Comparison of ENCODE assay signal across 26 cellular contexts in genomic region chr3:126991366-126992200, GRCh38.
"Had no signal": no experiment of that assay in that cellular context is flagged by ENCODE, and none has a peak within 500 bp of the region (broad histone marks: within the 10 kb centered on the region; RNA-seq: fewer than 3 reads in every experiment).

No MANE protein-coding gene starts in this region.

- H3K36me3 ChIP-seq: neutrophil had no signal

- H3K27me3 Mint-ChIP-seq: activated CD4-positive, alpha-beta T cell treated with anti-CD3 and anti-CD28 coated beads, Interleukin-2, amount 10 ng/mL, durations not matched to agents 7 days and 5 days; activated CD8-positive, alpha-beta memory T cell treated with anti-CD3 and anti-CD28 coated beads, Interleukin-2, amount 10 ng/mL, durations not matched to agents 7 days and 5 days; activated CD8-positive, alpha-beta T cell treated with anti-CD3 and anti-CD28 coated beads for 36 hours; activated naive CD4-positive, alpha-beta T cell treated with anti-CD3 and anti-CD28 coated beads, Interleukin-2, amount 50 U/mL, for 24 hours; brain; natural killer cell treated with Interleukin-12 subunit alpha and Interleukin-12 subunit beta and Interleukin-15 and Interleukin-18, amount 100 ng/mL, for 72 hours had no signal

- H3K27me3 ChIP-seq: foreskin keratinocyte, hepatocyte, left lung, pancreas, thyroid gland had no signal

- H3K27ac ChIP-seq: foreskin keratinocyte, hepatocyte, left lung, neutrophil, pancreas, thyroid gland had no signal

- H3K4me3 ChIP-seq: hepatocyte, left lung, pancreas, smooth muscle cell, thyroid gland had no signal

- H3K9me3 ChIP-seq: left lung, neutrophil, pancreas, thyroid gland had no signal

- DNase-seq: activated CD4-positive, alpha-beta T cell treated with anti-CD3 and anti-CD28 coated beads, Interleukin-2, amount 10 ng/mL, durations not matched to agents 7 days and 5 days; activated CD4-positive, CD25-positive, alpha-beta regulatory T cell treated with anti-CD3 and anti-CD28 coated beads, Interleukin-2, amount 50 U/mL, for 72 hours; activated CD8-positive, alpha-beta memory T cell treated with anti-CD3 and anti-CD28 coated beads, Interleukin-2, amount 10 ng/mL, durations not matched to agents 7 days and 5 days; activated CD8-positive, alpha-beta T cell treated with anti-CD3 and anti-CD28 coated beads for 36 hours; activated gamma-delta T cell; anterior cingulate cortex; central memory CD4-positive, alpha-beta T cell; dermis blood vessel endothelial cell; effector CD8-positive, alpha-beta T cell; foreskin keratinocyte; immature natural killer cell; mammary epithelial cell; midbrain; stimulated activated CD4-positive, alpha-beta T cell treated with anti-CD3 and anti-CD28 coated beads, Interleukin-15, amount 100 ng/mL, for 24 hours; stimulated activated naive CD4-positive, alpha-beta T cell treated with Interleukin-2 at 50 U/mL for 16 hours; thyroid gland had no signal

- ATAC-seq: activated CD8-positive, alpha-beta memory T cell treated with anti-CD3 and anti-CD28 coated beads, Interleukin-2, amount 10 ng/mL, durations not matched to agents 7 days and 5 days; activated CD8-positive, alpha-beta T cell treated with anti-CD3 and anti-CD28 coated beads for 36 hours; foreskin keratinocyte; left lung; pancreas; sciatic nerve had no signal

- H3K4me1 ChIP-seq: foreskin keratinocyte, pancreas had no signal

- FAIRE-seq: pancreas had no signal

- H3K27ac Mint-ChIP-seq: activated CD8-positive, alpha-beta memory T cell treated with anti-CD3 and anti-CD28 coated beads, Interleukin-2, amount 10 ng/mL, durations not matched to agents 7 days and 5 days; activated CD8-positive, alpha-beta T cell treated with anti-CD3 and anti-CD28 coated beads for 36 hours; activated naive CD4-positive, alpha-beta T cell treated with anti-CD3 and anti-CD28 coated beads, Interleukin-2, amount 50 U/mL, for 24 hours; activated T-helper 1 cell treated with anti-CD3 and anti-CD28 coated beads, Interleukin-12 subunit alpha, Interleukin-12 subunit beta, Interleukin-2, Interleukin-4 antibody, amounts not matched to agents 30 ng/mL and 10 ng/mL and 1 ng/mL, durations not matched to agents 14 hours and 24 hours and 36 hours; immature natural killer cell; natural killer cell treated with Interleukin-12 subunit alpha and Interleukin-12 subunit beta and Interleukin-15 and Interleukin-18, amount 100 ng/mL, for 72 hours had no signal

- H3K4me3 Mint-ChIP-seq: activated CD4-positive, alpha-beta T cell treated with anti-CD3 and anti-CD28 coated beads, Interleukin-2, amount 10 ng/mL, durations not matched to agents 7 days and 5 days; activated CD8-positive, alpha-beta memory T cell treated with anti-CD3 and anti-CD28 coated beads, Interleukin-2, amount 10 ng/mL, durations not matched to agents 7 days and 5 days; activated CD8-positive, alpha-beta T cell treated with anti-CD3 and anti-CD28 coated beads for 36 hours; activated naive CD4-positive, alpha-beta T cell treated with anti-CD3 and anti-CD28 coated beads, Interleukin-2, amount 50 U/mL, for 24 hours; activated T-helper 1 cell treated with anti-CD3 and anti-CD28 coated beads, Interleukin-12 subunit alpha, Interleukin-12 subunit beta, Interleukin-2, Interleukin-4 antibody, amounts not matched to agents 30 ng/mL and 10 ng/mL and 1 ng/mL, durations not matched to agents 14 hours and 24 hours and 36 hours; immature natural killer cell; natural killer cell treated with Interleukin-12 subunit alpha and Interleukin-12 subunit beta and Interleukin-15 and Interleukin-18, amount 100 ng/mL, for 72 hours had no signal

- H3K36me3 Mint-ChIP-seq: activated CD8-positive, alpha-beta memory T cell treated with anti-CD3 and anti-CD28 coated beads, Interleukin-2, amount 10 ng/mL, durations not matched to agents 7 days and 5 days; activated naive CD4-positive, alpha-beta T cell treated with anti-CD3 and anti-CD28 coated beads, Interleukin-2, amount 50 U/mL, for 24 hours; immature natural killer cell; natural killer cell treated with Interleukin-12 subunit alpha and Interleukin-12 subunit beta and Interleukin-15 and Interleukin-18, amount 100 ng/mL, for 72 hours had no signal

- H3K9me3 Mint-ChIP-seq: activated CD4-positive, alpha-beta T cell treated with anti-CD3 and anti-CD28 coated beads, Interleukin-2, amount 10 ng/mL, durations not matched to agents 7 days and 5 days; activated CD8-positive, alpha-beta T cell treated with anti-CD3 and anti-CD28 coated beads for 36 hours; activated naive CD4-positive, alpha-beta T cell treated with anti-CD3 and anti-CD28 coated beads, Interleukin-2, amount 50 U/mL, for 24 hours; activated T-helper 1 cell treated with anti-CD3 and anti-CD28 coated beads, Interleukin-12 subunit alpha, Interleukin-12 subunit beta, Interleukin-2, Interleukin-4 antibody, amounts not matched to agents 30 ng/mL and 10 ng/mL and 1 ng/mL, durations not matched to agents 14 hours and 24 hours and 36 hours; brain; immature natural killer cell; natural killer cell treated with Interleukin-12 subunit alpha and Interleukin-12 subunit beta and Interleukin-15 and Interleukin-18, amount 100 ng/mL, for 72 hours had no signal

- H3K4me1 Mint-ChIP-seq: activated CD4-positive, alpha-beta T cell treated with anti-CD3 and anti-CD28 coated beads, Interleukin-2, amount 10 ng/mL, durations not matched to agents 7 days and 5 days; activated CD8-positive, alpha-beta memory T cell treated with anti-CD3 and anti-CD28 coated beads, Interleukin-2, amount 10 ng/mL, durations not matched to agents 7 days and 5 days; activated naive CD4-positive, alpha-beta T cell treated with anti-CD3 and anti-CD28 coated beads, Interleukin-2, amount 50 U/mL, for 24 hours; immature natural killer cell had no signal
